ENCODE assay signal across 9 cellular contexts in the genomic region with DNA sequence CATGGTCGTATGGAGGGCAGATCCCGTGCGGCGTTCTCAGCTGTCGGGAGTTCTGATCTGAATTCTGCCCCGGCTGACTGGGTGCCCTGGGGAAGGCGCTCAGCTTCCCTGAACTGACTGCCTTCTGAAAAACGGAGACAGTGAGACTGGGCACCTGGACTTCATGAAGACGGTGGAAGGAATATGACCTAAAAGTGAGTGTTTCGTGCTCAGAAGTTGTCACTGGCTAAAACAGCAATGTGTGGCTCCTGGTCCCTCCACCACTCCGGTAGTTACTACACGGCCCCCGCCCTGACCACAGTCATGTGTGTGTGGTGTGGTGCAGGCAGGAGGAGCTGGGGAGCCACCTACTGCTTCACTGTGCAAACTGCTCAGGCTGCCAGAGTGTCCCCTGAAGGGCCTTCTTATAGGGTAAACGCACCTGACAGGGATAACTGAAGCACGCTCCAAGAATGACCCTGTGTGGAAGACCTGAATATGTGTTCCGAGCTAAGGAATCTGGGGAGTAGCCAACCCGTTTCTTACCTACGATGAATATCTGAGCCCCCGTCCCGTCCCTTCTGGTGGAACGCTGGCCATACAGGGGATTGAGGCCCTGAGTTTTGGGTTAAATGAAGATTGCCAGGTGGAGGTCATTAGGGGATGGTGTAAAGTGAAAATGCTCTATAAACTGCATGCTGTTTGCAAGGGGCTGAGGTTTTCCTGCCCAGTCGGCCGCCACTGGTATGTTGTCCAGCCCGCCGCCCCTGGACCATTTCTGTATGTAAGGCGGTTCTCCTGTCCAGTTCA. TPM values are rescaled to one million over a fixed set of nuclear protein-coding genes. Genes with fewer than 3 reads are reported as not detected.
DNase-seq lines count a peak whose midpoint lies in the region; ATAC-seq and TF ChIP-seq lines count a peak whose summit lies in the region.
"Had no signal": no experiment of that assay in that cellular context is flagged by ENCODE, and none has a peak within 500 bp of the region (broad histone marks: within the 10 kb centered on the region; RNA-seq: fewer than 3 reads in every experiment).

No MANE protein-coding gene starts in this region.

- H3K36me3 ChIP-seq in right atrium auricular region, result peaks cover 11% of the 10 kb centered on the region

- no peaks in the 10 kb centered on the region for H3K36me3 Mint-ChIP-seq in activated naive CD8-positive, alpha-beta T cell treated with anti-CD3 and anti-CD28 coated beads for 36 hours

- POLR2A ChIA-PET in RWPE1 (lab: Yijun Ruan, JAX; ENCODE audit: low non-redundant PET), result no interaction called here

- peak overlapping the region; percentile 49 to 50 for H3K4me3 ChIP-seq in right atrium auricular region

- H3K9me3 ChIP-seq in right atrium auricular region, result no peaks in the 10 kb centered on the region

- H3K4me1 Mint-ChIP-seq in activated naive CD8-positive, alpha-beta T cell treated with anti-CD3 and anti-CD28 coated beads for 36 hours, result peaks cover 6% of the 10 kb centered on the region

- H3K4me3 Mint-ChIP-seq in activated naive CD8-positive, alpha-beta T cell treated with anti-CD3 and anti-CD28 coated beads for 36 hours, result no peak overlapping the region

- DNase-seq in Caki2 (ENCODE audit: low read depth), result peak; percentile 57
- peak; percentile 91 for DNase-seq in HT-29 (ENCODE audit: low spot score)
- DNase-seq in RWPE1 (ENCODE audit: low spot score), result peak; percentile 62
- peak; percentile 69 for DNase-seq in activated naive CD8-positive, alpha-beta T cell treated with anti-CD3 and anti-CD28 coated beads for 36 hours
- DNase-seq in right atrium auricular region (ENCODE audit: low spot score), result peak; percentile 79
- DNase-seq in retina, result peak; percentile 74

- CTCF ChIA-PET in RWPE1 (lab: Yijun Ruan, JAX), result interaction anchor here (0.5 to 1.5 kb wide), 4 partner anchors 37 to 421 kb away, joined by 3 to 4 read pairs (median 4); no protein-coding TSS in a partner anchor

- in situ Hi-C loops in Caki2 (cut with HindIII; ENCODE audit: low pct_unique_long_range_greater_than_20kb, low sequenced_read_pairs), result no loop called here

- ATAC-seq in GM21737 (IDR thresholded peaks at IDR 0.05; ENCODE audit: unreplicated experiment) (no peak), GM21526 (IDR thresholded peaks at IDR 0.05; ENCODE audit: low FRiP score, unreplicated experiment) (no peak)

- peak overlapping the region; percentile 92 for H3K27ac ChIP-seq in RWPE1
- H3K27ac ChIP-seq in right atrium auricular region, result peak overlapping the region; percentile 88 to 91

- no peak overlapping the region for H3K27ac Mint-ChIP-seq in activated naive CD8-positive, alpha-beta T cell treated with anti-CD3 and anti-CD28 coated beads for 36 hours

- H3K9me3 Mint-ChIP-seq in activated naive CD8-positive, alpha-beta T cell treated with anti-CD3 and anti-CD28 coated beads for 36 hours, result no peaks in the 10 kb centered on the region

- peaks cover 27% of the 10 kb centered on the region for H3K27me3 Mint-ChIP-seq in activated naive CD8-positive, alpha-beta T cell treated with anti-CD3 and anti-CD28 coated beads for 36 hours

- H3K27me3 ChIP-seq in right atrium auricular region, result peaks cover 0 to 3% of the 10 kb centered on the region in 2 donors

- peak; percentile 72 for TF ChIP-seq CTCF in RWPE1 (conservative IDR thresholded peaks at IDR 0.05; ENCODE audit: low read depth)
- TF ChIP-seq CTCF in right atrium auricular region (IDR thresholded peaks at IDR 0.05), result peak; percentile 42 to 72

- H3K4me1 ChIP-seq in right atrium auricular region, result peaks cover 0 to 41% of the 10 kb centered on the region in 2 donors

RNA-seq across cellular contexts. Expression of a gene that starts 0.6 kb away (rescaled TPM):
- total RNA-seq in Caki2 (2014; rRNA removed; shearing (Covaris generic); ENCODE audit: low replicate concordance), result 30.5 and 31.5 TPM in 2 replicates
- total RNA-seq in HT-29 (2014; rRNA removed; shearing (Covaris generic)), result 19.8 and 20.7 TPM in 2 replicates
- total RNA-seq in activated naive CD8-positive, alpha-beta T cell treated with anti-CD3 and anti-CD28 coated beads for 36 hours, result not detected
- total RNA-seq in right atrium auricular region, result 100 to 1,000 TPM in 1 of 2 donors, 10 to 100 TPM in 1; 98.7 to 241 TPM
- total RNA-seq: activated CD8-positive, alpha-beta memory T cell treated with anti-CD3 and anti-CD28 coated beads for 36 hours had no signal

RNA-seq across cellular contexts. Expression of a gene that starts 30.4 kb away (rescaled TPM):
- total RNA-seq in Caki2 (2014; rRNA removed; shearing (Covaris generic); ENCODE audit: low replicate concordance), result 0.61 and 0.68 TPM in 2 replicates
- total RNA-seq in HT-29 (2014; rRNA removed; shearing (Covaris generic)), result 21.7 and 32.8 TPM in 2 replicates
- total RNA-seq in activated naive CD8-positive, alpha-beta T cell treated with anti-CD3 and anti-CD28 coated beads for 36 hours, result not detected
- total RNA-seq in right atrium auricular region, result under 1 TPM; 0.15 to 0.24 TPM
- total RNA-seq: activated CD8-positive, alpha-beta memory T cell treated with anti-CD3 and anti-CD28 coated beads for 36 hours had no signal

Comparison
In these comparisons a context has a peak if more than half of its experiments do, and no peak if none do; other contexts are left out.
1. RNA of a gene that starts 0.6 kb away (total RNA-seq): 98.7 to 241 TPM in right atrium auricular region, 30.5 to 31.5 TPM in Caki2 and 19.8 to 20.7 TPM in HT-29; not detected in activated naive CD8-positive, alpha-beta T cell treated with anti-CD3 and anti-CD28 coated beads for 36 hours; every median in the first group is over 10 times any median in the second.
2. RNA of a gene that starts 30.4 kb away (total RNA-seq): 21.7 to 32.8 TPM in HT-29; 0.61 to 0.68 TPM in Caki2, 0.15 to 0.24 TPM in right atrium auricular region and not detected in activated naive CD8-positive, alpha-beta T cell treated with anti-CD3 and anti-CD28 coated beads for 36 hours; every median in the first group is over 10 times any median in the second.
3. Peak in every context shown above with its lines, with median percentiles within 50 percentile points of each other: DNase-seq.